Comparison of ENCODE assay signal across 14 cellular contexts in the genomic region with DNA sequence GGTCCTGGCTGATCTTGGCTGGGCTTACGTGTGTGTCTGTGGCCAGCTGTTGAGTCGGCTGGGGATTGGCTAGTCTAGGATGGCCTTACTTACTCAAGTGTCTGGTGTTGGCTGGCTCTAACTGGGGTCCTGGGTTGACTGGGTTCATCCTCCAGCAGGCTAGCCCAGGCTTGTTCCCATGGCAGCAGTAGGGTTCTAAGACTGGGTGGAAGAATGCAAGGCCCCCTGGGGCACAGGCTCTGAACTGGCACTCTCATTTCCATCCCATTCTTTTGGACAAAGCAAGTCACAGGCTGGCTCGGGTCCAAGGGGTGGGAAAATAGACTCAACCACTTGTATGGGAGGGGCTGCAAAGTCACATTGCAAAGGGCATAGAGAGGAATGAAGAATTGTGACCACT. TPM values are rescaled to one million over a fixed set of nuclear protein-coding genes. Genes with fewer than 3 reads are reported as not detected.
DNase-seq lines count a peak whose midpoint lies in the region; ATAC-seq, FAIRE-seq and TF ChIP-seq lines count a peak whose summit lies in the region.
"Had no signal": no experiment of that assay in that cellular context is flagged by ENCODE, and none has a peak within 500 bp of the region (broad histone marks: within the 10 kb centered on the region; RNA-seq: fewer than 3 reads in every experiment).

No MANE protein-coding gene starts in this region.

- H3K4me2 ChIP-seq in mammary epithelial cell (ENCODE audit: insufficient read depth, low read depth, low read length) = no peak overlapping the region
- no peak overlapping the region for H3K4me2 ChIP-seq in H1 (ENCODE audit: insufficient read depth in 1 of 2, low read depth in 2 of 2, low read length in 2 of 2)
- H3K4me2 ChIP-seq: KMS-11 had no signal

- no peak overlapping the region for H2BK15ac ChIP-seq in H1 (ENCODE audit: low read length)

- H4K20me1 ChIP-seq in mammary epithelial cell (ENCODE audit: insufficient read depth, low read length) (no peaks in the 10 kb centered on the region), H1 (replicated peaks in 1 of 2; ENCODE audit: control insufficient read depth in 1 of 2, insufficient read depth in 2 of 2, low read length in 2 of 2) (no peaks in the 10 kb centered on the region)

- no TSS peak for BruUV-seq in mammary epithelial cell (replicated peaks; lab: Mats Ljungman, UMichigan)
- BruUV-seq in MCF 10A (replicated peaks; lab: Mats Ljungman, UMichigan) = no TSS peak

- no peak overlapping the region for H3K4ac ChIP-seq in H1 (replicated peaks; ENCODE audit: insufficient read length, low read depth, low read length)

- no peak overlapping the region for H4K91ac ChIP-seq in H1 (replicated peaks; ENCODE audit: insufficient read length, low read length)

- WGBS in mammary epithelial cell (ENCODE audit: low coverage, missing lambda C conversion rate) = 77% methylated on average over 2 of the region's 3 CpGs
- 80% methylated on average over 3 of the region's 3 CpGs; no CpG with 5 or more reads in 1 of the 2 experiments for WGBS in H1 (ENCODE audit: extremely low coverage in 1 of 2, insufficient coverage in 1 of 2, insufficient read length in 1 of 2, insufficient replicate concordance in 2 of 2, low coverage in 1 of 2, low lambda C conversion rate in 2 of 2, missing lambda C conversion rate in 1 of 2), 2 experiments

- no peaks in the 10 kb centered on the region for H3K4me1 Mint-ChIP-seq in MCF 10A (ENCODE audit: insufficient read depth, unreplicated experiment)
- no peaks in the 10 kb centered on the region for H3K4me1 Mint-ChIP-seq in CD4-positive, alpha-beta T cell (ENCODE audit: low read depth)

- no peak for TF ChIP-seq RAD21 in Ishikawa (IDR thresholded peaks at IDR 0.05; ENCODE audit: low read depth)
- TF ChIP-seq RAD21 in H1 (IDR thresholded peaks at IDR 0.05 in 1 of 2, conservative IDR thresholded peaks at IDR 0.05 in 1 of 2; ENCODE audit: low read depth in 2 of 2, low read length in 2 of 2) = no peak

- TF ChIP-seq CTCF in mammary epithelial cell (conservative IDR thresholded peaks at IDR 0.05 in 1 of 2, IDR thresholded peaks at IDR 0.05 in 1 of 2; ENCODE audit: extremely low read depth in 1 of 2, insufficient read depth in 1 of 2, low read depth in 1 of 2, low read length in 2 of 2) (no peak), MCF 10A (IDR thresholded peaks at IDR 0.05; ENCODE audit: unreplicated experiment) (no peak), H1 (IDR thresholded peaks at IDR 0.05; ENCODE audit: control extremely low read depth in 1 of 3, insufficient read depth in 1 of 3, low read depth in 1 of 3, low read length in 3 of 3) (no peak)
- no peak for TF ChIP-seq CTCF in CD4-positive, alpha-beta T cell (IDR thresholded peaks at IDR 0.05)

- H3K14ac ChIP-seq in H1 (ENCODE audit: insufficient read length) = no peak overlapping the region

- H3K9me3 ChIP-seq in mammary epithelial cell (replicated peaks; ENCODE audit: insufficient read depth, low read length) = no peaks in the 10 kb centered on the region
- peaks cover 0 to 2% of the 10 kb centered on the region in 2 experiments; a peak in 2 of 4 replicates for H3K9me3 ChIP-seq in H1 (ENCODE audit: insufficient read depth in 2 of 2, low read depth in 1 of 2, low read length in 1 of 2)
- no peaks in the 10 kb centered on the region for H3K9me3 ChIP-seq in CD4-positive, alpha-beta T cell (ENCODE audit: control insufficient read depth, low read length)

- in situ Hi-C loops in mammary epithelial cell (cut with MboI; ENCODE audit: low sequenced_read_pairs in 2 of 2) = no loop called here

- H3K27me3 Mint-ChIP-seq in MCF 10A (ENCODE audit: insufficient read depth, unreplicated experiment) = peaks cover 32% of the 10 kb centered on the region
- no peaks in the 10 kb centered on the region for H3K27me3 Mint-ChIP-seq in CD4-positive, alpha-beta T cell

- no peak overlapping the region for H3K27ac Mint-ChIP-seq in MCF 10A (ENCODE audit: low read depth, unreplicated experiment)
- no peak overlapping the region for H3K27ac Mint-ChIP-seq in CD4-positive, alpha-beta T cell

- H3K56ac ChIP-seq in H1 (replicated peaks; ENCODE audit: insufficient read length, low read depth, low read length) = no peak overlapping the region

- H4K8ac ChIP-seq in H1 (ENCODE audit: extremely low read depth, insufficient read depth, low read length) = no peak overlapping the region

- peak overlapping the region; percentile 46; the same call in 1 of the 2 replicates for H2BK5ac ChIP-seq in H1 (ENCODE audit: low read depth, low read length)

- H3K4me1 ChIP-seq in mammary epithelial cell (ENCODE audit: insufficient read depth, low read length) (no peaks in the 10 kb centered on the region), H1 (replicated peaks in 1 of 4; ENCODE audit: control insufficient read depth in 3 of 4, insufficient read depth in 4 of 4, low read length in 3 of 4) (peaks cover 0 to 3% (median 0%) of the 10 kb centered on the region in 4 experiments; a peak in 4 of 7 replicates)

- no peaks in the 10 kb centered on the region for H3K9me3 Mint-ChIP-seq in MCF 10A (ENCODE audit: unreplicated experiment)
- H3K9me3 Mint-ChIP-seq in CD4-positive, alpha-beta T cell = no peaks in the 10 kb centered on the region

- no peak overlapping the region for H3K27ac ChIP-seq in mammary epithelial cell (ENCODE audit: insufficient read depth, low read depth, low read length)
- H3K27ac ChIP-seq in H1 (ENCODE audit: low read depth, low read length) = no peak overlapping the region
- H3K27ac ChIP-seq in CD4-positive, alpha-beta T cell (ENCODE audit: low read depth, low read length) = no peak overlapping the region
- H3K27ac ChIP-seq: KMS-11 had no signal

- H3K79me2 ChIP-seq in mammary epithelial cell (ENCODE audit: insufficient read depth, low read length) (no peaks in the 10 kb centered on the region), H1 (ENCODE audit: control insufficient read depth in 1 of 2, insufficient read depth in 2 of 2, low read length in 2 of 2) (no peaks in the 10 kb centered on the region)

- H2AK5ac ChIP-seq in H1 (ENCODE audit: low read depth, low read length) = no peak overlapping the region

- no peak overlapping the region for H4K5ac ChIP-seq in H1 (ENCODE audit: insufficient read length, low read depth, low read length)

- no peak overlapping the region for H3K23ac ChIP-seq in H1 (ENCODE audit: insufficient read length)

- no peaks in the 10 kb centered on the region for H3K79me1 ChIP-seq in H1 (ENCODE audit: low read depth, low read length)

- no peak overlapping the region for H3K9ac ChIP-seq in mammary epithelial cell (ENCODE audit: insufficient read depth, low read length)
- no peak overlapping the region for H3K9ac ChIP-seq in H1 (replicated peaks in 1 of 4; ENCODE audit: extremely low read depth in 1 of 4, low read depth in 3 of 4, low read length in 3 of 4)
- H3K9ac ChIP-seq: KMS-11 had no signal

- H3K36me3 Mint-ChIP-seq in MCF 10A (ENCODE audit: insufficient read depth, unreplicated experiment) = no peaks in the 10 kb centered on the region
- no peaks in the 10 kb centered on the region for H3K36me3 Mint-ChIP-seq in CD4-positive, alpha-beta T cell (ENCODE audit: low read depth)

- CTCF ChIA-PET in mammary epithelial cell (lab: Charles Lee; ENCODE audit: low non-redundant PET) (no interaction called here), MCF 10A (lab: Yijun Ruan, JAX) (interaction anchor here (0.6 to 1.9 kb wide), 2 partner anchors 20 to 78 kb away, joined by 4 to 8 read pairs; no protein-coding TSS in a partner anchor), H1 (lab: Charles Lee; ENCODE audit: partially characterized antibody) (interaction anchor here (1.2 to 2.6 kb wide), 5 partner anchors 8 to 73 kb away, joined by 3 to 16 read pairs (median 5); no protein-coding TSS in a partner anchor)
- CTCF ChIA-PET in CD4-positive, alpha-beta T cell (lab: Charles Lee) = no interaction called here

- no peak overlapping the region for H3K4me3 Mint-ChIP-seq in MCF 10A (ENCODE audit: unreplicated experiment)
- no peak overlapping the region for H3K4me3 Mint-ChIP-seq in CD4-positive, alpha-beta T cell

- no peaks in the 10 kb centered on the region for H3K36me3 ChIP-seq in mammary epithelial cell (ENCODE audit: insufficient read depth, low read length)
- no peaks in the 10 kb centered on the region for H3K36me3 ChIP-seq in H1 (ENCODE audit: control insufficient read depth in 2 of 4, insufficient read depth in 4 of 4, low read length in 3 of 4)

- H2AFZ ChIP-seq in mammary epithelial cell (ENCODE audit: low read depth, low read length) = peak overlapping the region; percentile 76
- no peak overlapping the region for H2AFZ ChIP-seq in H1 (ENCODE audit: low read length)

- dilution Hi-C loops in mammary epithelial cell (cut with HindIII; ENCODE audit: low sequenced_read_pairs) = no loop called here

- intact Hi-C loops in mammary epithelial cell (cut with micrococcal nuclease) (no loop called here), MCF 10A (cut with micrococcal nuclease) (no loop called here)
- intact Hi-C loops in CD4-positive, alpha-beta T cell (cut with DNase I, micrococcal nuclease) = no loop called here

- H3K4me3 ChIP-seq in mammary epithelial cell (replicated peaks in 1 of 3; ENCODE audit: insufficient read depth in 1 of 3, low read depth in 2 of 3, low read length in 3 of 3) (no peak overlapping the region), H1 (ENCODE audit: extremely low read depth in 1 of 4, insufficient read depth in 2 of 4, low read depth in 3 of 4, low read length in 4 of 4) (no peak overlapping the region)

- no peak for FAIRE-seq in H1 (lab: Jason Lieb, UNC)
- FAIRE-seq: G401.6 had no signal

- DNase-seq in mammary epithelial cell = no peak
- no peak for DNase-seq in MCF 10A (ENCODE audit: unreplicated experiment)
- no peak for DNase-seq in H1 (ENCODE audit: low read depth in 1 of 2, low spot score in 2 of 2)
- DNase-seq in CD4-positive, alpha-beta T cell = no peak
- DNase-seq in activated CD4-positive, alpha-beta T cell treated with anti-CD3 and anti-CD28 coated beads, Interleukin-2, amount 50 U/mL, for 1 hour = no peak
- DNase-seq in DMS153 treated with DMSO at 0.1 percent for 48 hours (lab: John Stamatoyannopoulos, UW; ENCODE audit: unreplicated experiment) = no peak
- DNase-seq: DND-41, NCI-H1092, NCI-H2029, NCI-H774 had no signal

- no peak overlapping the region for H2BK20ac ChIP-seq in H1 (ENCODE audit: low read length)

- H3K27me3 ChIP-seq in mammary epithelial cell (ENCODE audit: insufficient read depth, low read length) (no peaks in the 10 kb centered on the region), H1 (replicated peaks in 1 of 4; ENCODE audit: control insufficient read depth in 3 of 4, extremely low read depth in 1 of 4, insufficient read depth in 3 of 4, low read length in 3 of 4) (no peaks in the 10 kb centered on the region)
- H3K27me3 ChIP-seq in CD4-positive, alpha-beta T cell (ENCODE audit: control insufficient read depth, insufficient read depth, low read length) = no peaks in the 10 kb centered on the region

- TF ChIP-seq EP300 in Ishikawa (IDR thresholded peaks at IDR 0.05; ENCODE audit: borderline replicate concordance) = no peak
- no peak for TF ChIP-seq EP300 in H1 (IDR thresholded peaks at IDR 0.05; ENCODE audit: borderline replicate concordance in 1 of 2, low read depth in 2 of 2, low read length in 2 of 2)

- H3K23me2 ChIP-seq in H1 (ENCODE audit: low read depth, low read length) = no peaks in the 10 kb centered on the region

- H3K18ac ChIP-seq in H1 (ENCODE audit: extremely low read depth, low read length) = no peak overlapping the region; the same call in 1 of the 2 replicates

- H2BK120ac ChIP-seq in H1 (replicated peaks; ENCODE audit: low read depth, low read length) = no peak overlapping the region

- no peak for TF ChIP-seq POLR2A in H1 (IDR thresholded peaks at IDR 0.05; ENCODE audit: control extremely low read depth in 1 of 2, low read depth in 2 of 2, low read length in 2 of 2)

- H2BK12ac ChIP-seq in H1 (ENCODE audit: low read depth, low read length) = no peak overlapping the region

- POLR2A ChIA-PET in MCF 10A (lab: Yijun Ruan, JAX) = interaction anchor here (0.7 kb wide), 1 partner anchor 47 kb away, joined by 4 read pairs; no protein-coding TSS in a partner anchor
- POLR2A ChIA-PET in H1 (lab: Charles Lee; ENCODE audit: partially characterized antibody) = interaction anchor here (1.6 kb wide), 1 partner anchor 13 kb away, joined by 4 read pairs; no protein-coding TSS in a partner anchor
- POLR2A ChIA-PET in CD4-positive, alpha-beta T cell (lab: Charles Lee) = no interaction called here

- no peak for ATAC-seq in CD4-positive, alpha-beta T cell (ENCODE audit: poor library complexity)

RNA-seq across cellular contexts. Expression of gene OPRD1, which starts 7.9 kb away (rescaled TPM):
- total RNA-seq in mammary epithelial cell (under 1 TPM in 1 of 2 donors, not detected in 1; 0.17 TPM), MCF 10A (2022) (not detected in 2 replicates)
- polyA plus RNA-seq in mammary epithelial cell (not detected), H1 (2011; rRNA removed) (2.5 and 2.6 TPM in 2 replicates)
- not detected for polyA minus RNA-seq in mammary epithelial cell
- total RNA-seq in H1 (2021; fragmentation: NEBNext Ultra II Directional; extraction: Animal tissue kit (Norgen Biotek cat#: 25700)) = 3.3 and 3.7 TPM in 2 replicates
- 1.6 TPM for polyA plus RNA-seq in H1 (2011; cell fraction: cytosol; rRNA removed)
- 3.5 TPM for polyA plus RNA-seq in H1 (2011; cell fraction: nucleus; rRNA removed)
- 1.6 to 1.9 TPM (median 1.7 TPM) in 4 replicates for polyA plus RNA-seq in H1 (2012, experiment 1 of 2)
- polyA plus RNA-seq in H1 (2012, experiment 2 of 2) = 1.0 TPM
- polyA plus RNA-seq in H1 (2013, experiment 1 of 2) = 1.3 TPM
- 1.5 TPM for polyA plus RNA-seq in H1 (2013, experiment 2 of 2)
- 7.7 and 9.9 TPM in 2 replicates for polyA minus RNA-seq in H1 (2011; rRNA and poly(A)+ RNA removed)
- 2.9 TPM for polyA minus RNA-seq in H1 (2011; cell fraction: cytosol; rRNA and poly(A)+ RNA removed)
- polyA minus RNA-seq in H1 (2011; cell fraction: nucleus; rRNA and poly(A)+ RNA removed) = 2.4 TPM
- not detected for total RNA-seq in CD4-positive, alpha-beta T cell
- total RNA-seq: M059J had no signal

Comparison
In these comparisons a context has a peak if more than half of its experiments do, and no peak if none do; other contexts are left out.
1. CTCF ChIA-PET loops: an anchor here in MCF 10A (0.6 to 1.9 kb wide) and H1 (1.2 to 2.6 kb wide); none called in mammary epithelial cell and CD4-positive, alpha-beta T cell.